Comparison of ENCODE assay signal across 1 cellular context in the genomic region with DNA sequence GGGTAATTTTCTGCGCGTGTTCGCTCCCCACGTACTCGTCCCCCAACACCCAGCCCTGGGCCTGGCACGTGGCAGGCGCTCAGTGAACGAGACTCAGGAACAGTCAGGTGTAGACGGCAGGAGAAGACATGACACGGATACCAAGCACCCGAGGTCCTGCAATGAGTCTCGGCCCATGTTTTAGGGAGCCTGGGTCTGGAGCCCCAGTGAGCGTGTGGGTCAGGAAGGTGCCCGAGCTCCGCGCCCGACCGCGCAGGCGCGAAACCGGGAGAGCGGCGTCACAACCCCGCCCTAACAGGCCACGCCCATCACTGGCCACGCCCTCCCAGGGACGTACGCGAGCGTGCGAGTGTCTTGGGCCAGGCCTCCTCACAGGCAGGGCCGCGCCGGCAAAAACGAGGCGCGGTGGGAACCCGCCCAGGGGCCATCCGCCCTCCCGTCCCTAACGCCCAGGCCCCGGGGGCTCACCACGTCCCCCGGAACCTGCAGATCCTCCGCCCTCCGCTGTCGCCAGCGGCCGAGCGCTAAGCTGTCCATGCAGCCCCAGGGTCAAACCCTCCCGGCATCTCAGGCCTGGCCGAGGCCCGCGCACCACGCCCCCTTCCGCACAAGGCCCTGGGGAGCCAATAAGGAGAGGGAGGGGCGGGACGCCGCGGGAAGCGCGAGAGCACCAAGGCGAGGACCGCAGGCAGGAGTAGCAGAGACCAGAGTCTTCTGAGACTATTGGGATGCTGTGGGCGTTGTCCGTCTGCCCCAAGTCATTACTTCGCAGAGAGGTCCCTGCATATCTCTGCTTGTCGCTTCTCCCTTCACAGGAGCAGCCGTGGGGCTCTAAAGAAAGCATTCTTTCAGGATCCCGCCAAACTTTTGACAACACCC.
TF ChIP-seq lines count a peak whose summit lies in the region.

A gene (minus strand): TSS at position 595 of the 879 bp plus-strand sequence. CDS start 58 bp downstream, at position 537.

TF ChIP-seq in K562, 482 proteins besides CTCF, POLR2A, EP300 and RAD21 (continued from another document):
- TF ChIP-seq, protein P1, sequence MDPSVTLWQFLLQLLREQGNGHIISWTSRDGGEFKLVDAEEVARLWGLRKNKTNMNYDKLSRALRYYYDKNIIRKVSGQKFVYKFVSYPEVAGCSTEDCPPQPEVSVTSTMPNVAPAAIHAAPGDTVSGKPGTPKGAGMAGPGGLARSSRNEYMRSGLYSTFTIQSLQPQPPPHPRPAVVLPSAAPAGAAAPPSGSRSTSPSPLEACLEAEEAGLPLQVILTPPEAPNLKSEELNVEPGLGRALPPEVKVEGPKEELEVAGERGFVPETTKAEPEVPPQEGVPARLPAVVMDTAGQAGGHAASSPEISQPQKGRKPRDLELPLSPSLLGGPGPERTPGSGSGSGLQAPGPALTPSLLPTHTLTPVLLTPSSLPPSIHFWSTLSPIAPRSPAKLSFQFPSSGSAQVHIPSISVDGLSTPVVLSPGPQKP (CRISPR knock-in tag; IDR thresholded peaks at IDR 0.05), result no peak
- peak; percentile 83 to 86 for TF ChIP-seq NRF1 (conservative IDR thresholded peaks at IDR 0.05 in 1 of 2, IDR thresholded peaks at IDR 0.05 in 1 of 2)
- no peak for TF ChIP-seq ATF1 (CRISPR knock-in tag; IDR thresholded peaks at IDR 0.05)
- TF ChIP-seq ATF1 (tag; IDR thresholded peaks at IDR 0.05), result peak; percentile 81
- TF ChIP-seq, protein P2, sequence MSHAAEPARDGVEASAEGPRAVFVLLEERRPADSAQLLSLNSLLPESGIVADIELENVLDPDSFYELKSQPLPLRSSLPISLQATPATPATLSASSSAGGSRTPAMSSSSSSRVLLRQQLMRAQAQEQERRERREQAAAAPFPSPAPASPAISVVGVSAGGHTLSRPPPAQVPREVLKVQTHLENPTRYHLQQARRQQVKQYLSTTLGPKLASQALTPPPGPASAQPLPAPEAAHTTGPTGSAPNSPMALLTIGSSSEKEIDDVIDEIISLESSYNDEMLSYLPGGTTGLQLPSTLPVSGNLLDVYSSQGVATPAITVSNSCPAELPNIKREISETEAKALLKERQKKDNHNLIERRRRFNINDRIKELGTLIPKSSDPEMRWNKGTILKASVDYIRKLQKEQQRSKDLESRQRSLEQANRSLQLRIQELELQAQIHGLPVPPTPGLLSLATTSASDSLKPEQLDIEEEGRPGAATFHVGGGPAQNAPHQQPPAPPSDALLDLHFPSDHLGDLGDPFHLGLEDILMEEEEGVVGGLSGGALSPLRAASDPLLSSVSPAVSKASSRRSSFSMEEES (CRISPR knock-in tag; IDR thresholded peaks at IDR 0.05), result no peak
- TF ChIP-seq L3MBTL2 (IDR thresholded peaks at IDR 0.05), result peak; percentile 94
- TF ChIP-seq LCOR (CRISPR knock-in tag; IDR thresholded peaks at IDR 0.05), result 0 out of 2 replicates have a peak, but pooled peaks have one; percentile 30
- peak; percentile 99 for TF ChIP-seq ZBTB17 (CRISPR knock-in tag; IDR thresholded peaks at IDR 0.05)
- no peak for TF ChIP-seq GABPA (tag; conservative IDR thresholded peaks at IDR 0.05; ENCODE audit: low read depth)
- TF ChIP-seq, protein P3, sequence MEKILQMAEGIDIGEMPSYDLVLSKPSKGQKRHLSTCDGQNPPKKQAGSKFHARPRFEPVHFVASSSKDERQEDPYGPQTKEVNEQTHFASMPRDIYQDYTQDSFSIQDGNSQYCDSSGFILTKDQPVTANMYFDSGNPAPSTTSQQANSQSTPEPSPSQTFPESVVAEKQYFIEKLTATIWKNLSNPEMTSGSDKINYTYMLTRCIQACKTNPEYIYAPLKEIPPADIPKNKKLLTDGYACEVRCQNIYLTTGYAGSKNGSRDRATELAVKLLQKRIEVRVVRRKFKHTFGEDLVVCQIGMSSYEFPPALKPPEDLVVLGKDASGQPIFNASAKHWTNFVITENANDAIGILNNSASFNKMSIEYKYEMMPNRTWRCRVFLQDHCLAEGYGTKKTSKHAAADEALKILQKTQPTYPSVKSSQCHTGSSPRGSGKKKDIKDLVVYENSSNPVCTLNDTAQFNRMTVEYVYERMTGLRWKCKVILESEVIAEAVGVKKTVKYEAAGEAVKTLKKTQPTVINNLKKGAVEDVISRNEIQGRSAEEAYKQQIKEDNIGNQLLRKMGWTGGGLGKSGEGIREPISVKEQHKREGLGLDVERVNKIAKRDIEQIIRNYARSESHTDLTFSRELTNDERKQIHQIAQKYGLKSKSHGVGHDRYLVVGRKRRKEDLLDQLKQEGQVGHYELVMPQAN (IDR thresholded peaks at IDR 0.05; ENCODE audit: borderline replicate concordance), result peak; percentile 70; the same call in 1 of the 2 replicates
- 0 out of 2 replicates have a peak, but pooled peaks have one; percentile 46 for TF ChIP-seq KLF1 (tag; IDR thresholded peaks at IDR 0.05)
- TF ChIP-seq NBN (IDR thresholded peaks at IDR 0.05; ENCODE audit: low read depth), result peak; percentile 49; the same call in 1 of the 2 replicates
- TF ChIP-seq TOE1 (IDR thresholded peaks at IDR 0.05; ENCODE audit: borderline replicate concordance), result peak; percentile 71; the same call in 1 of the 2 replicates
- no peak for TF ChIP-seq TOE1 (CRISPR knock-in tag; IDR thresholded peaks at IDR 0.05; ENCODE audit: borderline replicate concordance, low read depth)
- no peak for TF ChIP-seq ZNF561 (CRISPR knock-in tag; conservative IDR thresholded peaks at IDR 0.05)
- TF ChIP-seq TCF7 (IDR thresholded peaks at IDR 0.05; ENCODE audit: borderline replicate concordance), result no peak
- TF ChIP-seq HDAC1 (IDR thresholded peaks at IDR 0.05), result peak in 1 of 2 experiments; percentile 80; a peak in 2 of 4 replicates
- TF ChIP-seq ZNF12 (CRISPR knock-in tag; IDR thresholded peaks at IDR 0.05), result no peak
- peak; percentile 92 for TF ChIP-seq SP1 (CRISPR knock-in tag; IDR thresholded peaks at IDR 0.05)
- TF ChIP-seq PML (IDR thresholded peaks at IDR 0.05; ENCODE audit: low read length), result peak; percentile 20; the same call in 1 of the 2 replicates
- TF ChIP-seq POLR2G (IDR thresholded peaks at IDR 0.05; ENCODE audit: low read depth, low read length), result peak; percentile 88
- TF ChIP-seq, protein P4, sequence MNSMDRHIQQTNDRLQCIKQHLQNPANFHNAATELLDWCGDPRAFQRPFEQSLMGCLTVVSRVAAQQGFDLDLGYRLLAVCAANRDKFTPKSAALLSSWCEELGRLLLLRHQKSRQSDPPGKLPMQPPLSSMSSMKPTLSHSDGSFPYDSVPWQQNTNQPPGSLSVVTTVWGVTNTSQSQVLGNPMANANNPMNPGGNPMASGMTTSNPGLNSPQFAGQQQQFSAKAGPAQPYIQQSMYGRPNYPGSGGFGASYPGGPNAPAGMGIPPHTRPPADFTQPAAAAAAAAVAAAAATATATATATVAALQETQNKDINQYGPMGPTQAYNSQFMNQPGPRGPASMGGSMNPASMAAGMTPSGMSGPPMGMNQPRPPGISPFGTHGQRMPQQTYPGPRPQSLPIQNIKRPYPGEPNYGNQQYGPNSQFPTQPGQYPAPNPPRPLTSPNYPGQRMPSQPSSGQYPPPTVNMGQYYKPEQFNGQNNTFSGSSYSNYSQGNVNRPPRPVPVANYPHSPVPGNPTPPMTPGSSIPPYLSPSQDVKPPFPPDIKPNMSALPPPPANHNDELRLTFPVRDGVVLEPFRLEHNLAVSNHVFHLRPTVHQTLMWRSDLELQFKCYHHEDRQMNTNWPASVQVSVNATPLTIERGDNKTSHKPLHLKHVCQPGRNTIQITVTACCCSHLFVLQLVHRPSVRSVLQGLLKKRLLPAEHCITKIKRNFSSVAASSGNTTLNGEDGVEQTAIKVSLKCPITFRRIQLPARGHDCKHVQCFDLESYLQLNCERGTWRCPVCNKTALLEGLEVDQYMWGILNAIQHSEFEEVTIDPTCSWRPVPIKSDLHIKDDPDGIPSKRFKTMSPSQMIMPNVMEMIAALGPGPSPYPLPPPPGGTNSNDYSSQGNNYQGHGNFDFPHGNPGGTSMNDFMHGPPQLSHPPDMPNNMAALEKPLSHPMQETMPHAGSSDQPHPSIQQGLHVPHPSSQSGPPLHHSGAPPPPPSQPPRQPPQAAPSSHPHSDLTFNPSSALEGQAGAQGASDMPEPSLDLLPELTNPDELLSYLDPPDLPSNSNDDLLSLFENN (IDR thresholded peaks at IDR 0.05; ENCODE audit: low read depth in 2 of 2, low read length in 2 of 2), result peak in 1 of 2 experiments; percentile 82; a peak in 2 of 4 replicates
- TF ChIP-seq, protein P5, sequence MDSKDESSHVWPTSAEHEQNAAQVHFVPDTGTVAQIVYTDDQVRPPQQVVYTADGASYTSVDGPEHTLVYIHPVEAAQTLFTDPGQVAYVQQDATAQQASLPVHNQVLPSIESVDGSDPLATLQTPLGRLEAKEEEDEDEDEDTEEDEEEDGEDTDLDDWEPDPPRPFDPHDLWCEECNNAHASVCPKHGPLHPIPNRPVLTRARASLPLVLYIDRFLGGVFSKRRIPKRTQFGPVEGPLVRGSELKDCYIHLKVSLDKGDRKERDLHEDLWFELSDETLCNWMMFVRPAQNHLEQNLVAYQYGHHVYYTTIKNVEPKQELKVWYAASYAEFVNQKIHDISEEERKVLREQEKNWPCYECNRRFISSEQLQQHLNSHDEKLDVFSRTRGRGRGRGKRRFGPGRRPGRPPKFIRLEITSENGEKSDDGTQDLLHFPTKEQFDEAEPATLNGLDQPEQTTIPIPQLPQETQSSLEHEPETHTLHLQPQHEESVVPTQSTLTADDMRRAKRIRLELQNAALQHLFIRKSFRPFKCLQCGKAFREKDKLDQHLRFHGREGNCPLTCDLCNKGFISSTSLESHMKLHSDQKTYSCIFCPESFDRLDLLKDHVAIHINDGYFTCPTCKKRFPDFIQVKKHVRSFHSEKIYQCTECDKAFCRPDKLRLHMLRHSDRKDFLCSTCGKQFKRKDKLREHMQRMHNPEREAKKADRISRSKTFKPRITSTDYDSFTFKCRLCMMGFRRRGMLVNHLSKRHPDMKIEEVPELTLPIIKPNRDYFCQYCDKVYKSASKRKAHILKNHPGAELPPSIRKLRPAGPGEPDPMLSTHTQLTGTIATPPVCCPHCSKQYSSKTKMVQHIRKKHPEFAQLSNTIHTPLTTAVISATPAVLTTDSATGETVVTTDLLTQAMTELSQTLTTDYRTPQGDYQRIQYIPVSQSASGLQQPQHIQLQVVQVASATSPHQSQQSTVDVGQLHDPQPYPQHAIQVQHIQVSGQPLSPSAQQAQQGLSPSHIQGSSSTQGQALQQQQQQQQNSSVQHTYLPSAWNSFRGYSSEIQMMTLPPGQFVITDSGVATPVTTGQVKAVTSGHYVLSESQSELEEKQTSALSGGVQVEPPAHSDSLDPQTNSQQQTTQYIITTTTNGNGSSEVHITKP (IDR thresholded peaks at IDR 0.05; ENCODE audit: partially characterized antibody), result peak; percentile 77
- peak; percentile 88 for TF ChIP-seq MYC (IDR thresholded peaks at IDR 0.05; ENCODE audit: low read depth, low read length)
- TF ChIP-seq MYC (CRISPR knock-in tag; IDR thresholded peaks at IDR 0.05; ENCODE audit: borderline replicate concordance, low read depth), result no peak
- TF ChIP-seq ZBTB1 (CRISPR knock-in tag; IDR thresholded peaks at IDR 0.05; ENCODE audit: borderline replicate concordance, low read depth), result 0 out of 2 replicates have a peak, but pooled peaks have one; percentile 14
- peak; percentile 65 for TF ChIP-seq U2AF1 (optimal IDR thresholded peaks at IDR 0.05; ENCODE audit: low read depth, low read length)
